9 cellular contexts compared by ENCODE assay signal in the genomic region with DNA sequence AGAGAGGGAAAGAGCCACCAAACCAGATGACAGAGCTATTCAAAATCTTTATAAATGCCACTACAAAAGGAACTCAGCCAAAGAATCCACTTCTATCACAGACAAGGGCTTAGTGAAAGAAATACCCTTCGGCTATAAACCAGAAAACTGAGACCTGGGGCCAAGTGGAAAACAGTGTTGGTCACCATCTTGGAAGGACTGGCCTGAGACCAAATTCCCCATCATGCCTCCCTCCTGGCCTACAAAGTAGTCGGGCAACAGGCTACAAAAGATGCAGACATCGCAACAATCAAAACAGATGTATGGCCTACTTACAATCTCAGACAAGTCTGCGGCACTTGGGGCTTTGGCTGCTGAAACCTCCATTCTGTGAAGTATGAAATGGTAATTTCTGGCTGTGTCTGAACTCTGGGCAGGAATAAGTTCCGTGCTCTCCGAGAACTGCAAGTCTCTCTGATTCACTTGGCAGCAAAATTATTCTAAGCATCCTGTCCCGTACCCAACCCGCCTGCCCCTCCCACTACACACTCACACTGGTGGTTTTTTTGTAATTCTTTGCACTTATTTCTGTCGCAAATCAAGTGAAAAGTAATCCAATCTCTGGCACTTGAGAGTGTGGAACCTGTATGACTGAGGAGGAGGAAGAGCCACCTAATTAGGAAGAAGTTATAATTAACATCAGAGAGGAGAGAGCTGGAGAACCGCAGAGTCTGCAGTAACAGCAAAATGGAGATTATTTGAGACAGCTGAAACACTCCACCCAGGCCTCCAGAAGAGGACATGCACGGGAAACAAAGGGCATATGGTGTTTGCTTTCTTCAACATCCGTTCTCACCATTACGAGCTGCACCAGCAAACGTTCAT.
DNase-seq lines count a peak whose midpoint lies in the region; ATAC-seq and TF ChIP-seq lines count a peak whose summit lies in the region.
"Had no signal": no experiment of that assay in that cellular context is flagged by ENCODE, and none has a peak within 500 bp of the region (broad histone marks: within the 10 kb centered on the region; RNA-seq: fewer than 3 reads in every experiment).

No MANE protein-coding gene starts in this region.

- peak; percentile 65 for DNase-seq in activated CD4-positive, alpha-beta T cell treated with anti-CD3 and anti-CD28 coated beads for 36 hours
- DNase-seq in esophagus squamous epithelium (lab: John Stamatoyannopoulos, UW) (no peak), HCEC 1CT (no peak), GM20000 (ENCODE audit: low spot score) (no peak), Caco-2 (no peak)
- DNase-seq in stimulated activated CD4-positive, alpha-beta T cell treated with anti-CD3 and anti-CD28 coated beads, Interleukin-12 subunit alpha, Interleukin-12 subunit beta, amount 100 ng/mL, for 4 hours, result peak; percentile 18

- H3K4me1 Mint-ChIP-seq in activated CD4-positive, alpha-beta T cell treated with anti-CD3 and anti-CD28 coated beads for 36 hours, result peaks cover 66% of the 10 kb centered on the region
- H3K4me1 Mint-ChIP-seq in Caco-2 (ENCODE audit: low read depth, unreplicated experiment), result peaks cover 5% of the 10 kb centered on the region

- no peaks in the 10 kb centered on the region for H3K27me3 ChIP-seq in esophagus squamous epithelium
- H3K27me3 ChIP-seq in Caco-2 (replicated peaks; ENCODE audit: control insufficient read depth, insufficient read depth, low read length), result no peaks in the 10 kb centered on the region

- BruUV-seq in Caco-2 (replicated peaks; lab: Mats Ljungman, UMichigan), result no TSS peak

- peak; percentile 78 for ATAC-seq in activated CD4-positive, alpha-beta T cell treated with anti-CD3 and anti-CD28 coated beads for 36 hours
- ATAC-seq in HG02759 (IDR thresholded peaks at IDR 0.05; ENCODE audit: unreplicated experiment), result no peak
- ATAC-seq: K562 had no signal

- H3K36me3 ChIP-seq in KOPT-K1 (ENCODE audit: insufficient read depth, low read length), result peaks cover 11% of the 10 kb centered on the region; the same call in 1 of the 2 replicates
- no peaks in the 10 kb centered on the region for H3K36me3 ChIP-seq in esophagus squamous epithelium
- H3K36me3 ChIP-seq in Caco-2 (ENCODE audit: control insufficient read depth, insufficient read depth, low read length), result no peaks in the 10 kb centered on the region

- no peaks in the 10 kb centered on the region for H3K27me3 Mint-ChIP-seq in activated CD4-positive, alpha-beta T cell treated with anti-CD3 and anti-CD28 coated beads for 36 hours
- H3K27me3 Mint-ChIP-seq in Caco-2 (ENCODE audit: insufficient read depth, unreplicated experiment), result no peaks in the 10 kb centered on the region

- no peaks in the 10 kb centered on the region for H3K4me1 ChIP-seq in esophagus squamous epithelium
- H3K4me1 ChIP-seq in Caco-2, result no peaks in the 10 kb centered on the region

- H3K9me3 ChIP-seq in KOPT-K1 (ENCODE audit: insufficient read depth, low read length, poor library complexity, severe bottlenecking), result no peaks in the 10 kb centered on the region
- H3K9me3 ChIP-seq in esophagus squamous epithelium, result no peaks in the 10 kb centered on the region
- H3K9me3 ChIP-seq in Caco-2, result no peaks in the 10 kb centered on the region

- H3K27ac ChIP-seq in KOPT-K1 (ENCODE audit: low read depth, low read length, poor library complexity, severe bottlenecking), result peak overlapping the region; percentile 65
- peak overlapping the region in 3 of 4 donors; percentile 17 to 65 (median 18) for H3K27ac ChIP-seq in esophagus squamous epithelium

- no peaks in the 10 kb centered on the region for H3K9me3 Mint-ChIP-seq in activated CD4-positive, alpha-beta T cell treated with anti-CD3 and anti-CD28 coated beads for 36 hours (ENCODE audit: low read depth)
- H3K9me3 Mint-ChIP-seq in Caco-2 (ENCODE audit: unreplicated experiment), result no peaks in the 10 kb centered on the region

- H3K4me3 Mint-ChIP-seq in activated CD4-positive, alpha-beta T cell treated with anti-CD3 and anti-CD28 coated beads for 36 hours, result peak overlapping the region; percentile 84
- no peak overlapping the region for H3K4me3 Mint-ChIP-seq in Caco-2 (ENCODE audit: unreplicated experiment)

- intact Hi-C loops in activated CD4-positive, alpha-beta T cell treated with anti-CD3 and anti-CD28 coated beads for 36 hours (cut with DNase I, micrococcal nuclease), result loop anchor here (1.0 to 5.0 kb wide), 6 partner anchors 43 to 117 kb away; partner anchors contain the start of gene SH3KBP1 (in 1 of the 2)
- intact Hi-C loops in esophagus squamous epithelium (cut with DNase I), result no loop called here
- intact Hi-C loops in Caco-2 (cut with micrococcal nuclease; ENCODE audit: unreplicated experiment), result no loop called here

- TF ChIP-seq CTCF in esophagus squamous epithelium (IDR thresholded peaks at IDR 0.05), result no peak
- no peak for TF ChIP-seq CTCF in GM20000 (IDR thresholded peaks at IDR 0.05; ENCODE audit: extremely low read depth, missing control alignments)
- no peak for TF ChIP-seq CTCF in Caco-2 (IDR thresholded peaks at IDR 0.05; ENCODE audit: insufficient read depth in 1 of 2, low read depth in 1 of 2, low read length in 1 of 2, severe bottlenecking in 1 of 2, unreplicated experiment in 1 of 2)

- TF ChIP-seq POLR2A in esophagus squamous epithelium (IDR thresholded peaks at IDR 0.05), result peak in 1 of 4 donors; percentile 13

- CTCF ChIA-PET in activated CD4-positive, alpha-beta T cell treated with anti-CD3 and anti-CD28 coated beads for 36 hours (lab: Charles Lee), result interaction anchor here (1.0 to 1.4 kb wide), 3 partner anchors 11 to 107 kb away, joined by 3 to 4 read pairs (median 4); no protein-coding TSS in a partner anchor
- CTCF ChIA-PET in Caco-2 (lab: Charles Lee), result interaction anchor here (0.7 kb wide), 1 partner anchor 84 kb away, joined by 8 read pairs; no protein-coding TSS in a partner anchor

- POLR2A ChIA-PET in activated CD4-positive, alpha-beta T cell treated with anti-CD3 and anti-CD28 coated beads for 36 hours (lab: Charles Lee), result interaction anchor here (0.6 kb wide), 1 partner anchor 54 kb away, joined by 3 read pairs; no protein-coding TSS in a partner anchor
- POLR2A ChIA-PET in Caco-2 (lab: Charles Lee), result no interaction called here

- H3K4me3 ChIP-seq in esophagus squamous epithelium (peak overlapping the region in 2 of 4 donors; percentile 20 to 31), Caco-2 (ENCODE audit: low read depth, low read length) (no peak overlapping the region)
- H3K4me3 ChIP-seq: K562 had no signal

- peak overlapping the region; percentile 98 for H3K27ac Mint-ChIP-seq in activated CD4-positive, alpha-beta T cell treated with anti-CD3 and anti-CD28 coated beads for 36 hours
- H3K27ac Mint-ChIP-seq in Caco-2 (ENCODE audit: unreplicated experiment), result no peak overlapping the region

- 23 to 45% methylated on average over 10 to 13 of the region's 14 CpGs for WGBS in esophagus squamous epithelium, 2 donors

- H3K36me3 Mint-ChIP-seq in activated CD4-positive, alpha-beta T cell treated with anti-CD3 and anti-CD28 coated beads for 36 hours (ENCODE audit: low read depth), result peaks cover 22% of the 10 kb centered on the region
- H3K36me3 Mint-ChIP-seq in Caco-2 (ENCODE audit: insufficient read depth, unreplicated experiment), result peaks cover 5% of the 10 kb centered on the region

Comparison
In these comparisons a context has a peak if more than half of its experiments do, and no peak if none do; other contexts are left out.
1. DNase-seq: peak in activated CD4-positive, alpha-beta T cell treated with anti-CD3 and anti-CD28 coated beads for 36 hours (single experiment) and stimulated activated CD4-positive, alpha-beta T cell treated with anti-CD3 and anti-CD28 coated beads, Interleukin-12 subunit alpha, Interleukin-12 subunit beta, amount 100 ng/mL, for 4 hours (single experiment); none in esophagus squamous epithelium (single experiment), HCEC 1CT (single experiment), GM20000 (single experiment) and Caco-2 (0 of 2).
2. intact Hi-C loops: an anchor here in activated CD4-positive, alpha-beta T cell treated with anti-CD3 and anti-CD28 coated beads for 36 hours (1.0 to 5.0 kb wide); none called in esophagus squamous epithelium and Caco-2.